13 cellular contexts compared by ENCODE assay signal in genomic region chr15:33243869-33244268, GRCh38. TPM values are rescaled to one million over a fixed set of nuclear protein-coding genes. Genes with fewer than 3 reads are reported as not detected.
DNase-seq lines count a peak whose midpoint lies in the region; ATAC-seq and TF ChIP-seq lines count a peak whose summit lies in the region.
"Had no signal": no experiment of that assay in that cellular context is flagged by ENCODE, and none has a peak within 500 bp of the region (broad histone marks: within the 10 kb centered on the region; RNA-seq: fewer than 3 reads in every experiment).

No MANE protein-coding gene starts in this region.

- H3K9me3 Mint-ChIP-seq in activated naive CD8-positive, alpha-beta T cell treated with anti-CD3 and anti-CD28 coated beads, Interleukin-2, amount 50 U/mL, for 24 hours = no peaks in the 10 kb centered on the region
- no peaks in the 10 kb centered on the region for H3K9me3 Mint-ChIP-seq in activated naive CD8-positive, alpha-beta T cell treated with anti-CD3 and anti-CD28 coated beads for 36 hours
- H3K9me3 Mint-ChIP-seq: T-helper 1 cell treated with Interleukin-12 subunit alpha and Interleukin-12 subunit beta and Interleukin-4 antibody, amounts not matched to agents 30 μg/mL and 1 μg/mL, for 36 hours had no signal

- no peaks in the 10 kb centered on the region for H3K27me3 Mint-ChIP-seq in activated naive CD8-positive, alpha-beta T cell treated with anti-CD3 and anti-CD28 coated beads, Interleukin-2, amount 50 U/mL, for 24 hours
- peaks cover under 1% of the 10 kb centered on the region for H3K27me3 Mint-ChIP-seq in activated naive CD8-positive, alpha-beta T cell treated with anti-CD3 and anti-CD28 coated beads for 36 hours

- H3K36me3 Mint-ChIP-seq in activated naive CD8-positive, alpha-beta T cell treated with anti-CD3 and anti-CD28 coated beads, Interleukin-2, amount 50 U/mL, for 24 hours (ENCODE audit: low read depth) = no peaks in the 10 kb centered on the region
- no peaks in the 10 kb centered on the region for H3K36me3 Mint-ChIP-seq in activated naive CD8-positive, alpha-beta T cell treated with anti-CD3 and anti-CD28 coated beads for 36 hours

- peaks cover 5% of the 10 kb centered on the region; the same call in 1 of the 2 replicates for H3K27me3 ChIP-seq in SJSA1 (replicated peaks)

- no peak for TF ChIP-seq CTCF in fibroblast of mammary gland (conservative IDR thresholded peaks at IDR 0.05; ENCODE audit: control insufficient read depth, insufficient read depth, low read depth, low read length)

- no peak for DNase-seq in activated naive CD8-positive, alpha-beta T cell treated with anti-CD3 and anti-CD28 coated beads, Interleukin-2, amount 50 U/mL, for 24 hours
- DNase-seq in activated naive CD8-positive, alpha-beta T cell treated with anti-CD3 and anti-CD28 coated beads for 36 hours = no peak
- peak; percentile 61 to 63 for DNase-seq in SJSA1 (ENCODE audit: low read depth in 1 of 2, low spot score in 2 of 2)
- DNase-seq in fibroblast of mammary gland (ENCODE audit: low read depth) = peak; percentile 67
- no peak for DNase-seq in NOMO-1 treated with DMSO at 0.1 percent for 48 hours (lab: John Stamatoyannopoulos, UW; ENCODE audit: unreplicated experiment)
- no peak for DNase-seq in NCI-H1417 treated with DMSO at 0.1 percent for 48 hours (lab: John Stamatoyannopoulos, UW)
- DNase-seq: amniotic stem cell; erythroblast; NCI-H446; stimulated activated CD4-positive, alpha-beta T cell treated with anti-CD3 and anti-CD28 coated beads, Interleukin-15, amount 100 ng/mL, for 24 hours had no signal

- H3K4me3 Mint-ChIP-seq in activated naive CD8-positive, alpha-beta T cell treated with anti-CD3 and anti-CD28 coated beads, Interleukin-2, amount 50 U/mL, for 24 hours = no peak overlapping the region
- no peak overlapping the region for H3K4me3 Mint-ChIP-seq in activated naive CD8-positive, alpha-beta T cell treated with anti-CD3 and anti-CD28 coated beads for 36 hours
- H3K4me3 Mint-ChIP-seq: T-helper 1 cell treated with Interleukin-12 subunit alpha and Interleukin-12 subunit beta and Interleukin-4 antibody, amounts not matched to agents 30 μg/mL and 1 μg/mL, for 36 hours had no signal

- ATAC-seq in activated naive CD8-positive, alpha-beta T cell treated with anti-CD3 and anti-CD28 coated beads, Interleukin-2, amount 50 U/mL, for 24 hours = peak; percentile 40
- ATAC-seq in esophagus mucosa (no peak), GM18909 (IDR thresholded peaks at IDR 0.05; ENCODE audit: poor library complexity, unreplicated experiment) (no peak)

- H3K4me3 ChIP-seq in SJSA1 (no peak overlapping the region), fibroblast of mammary gland (ENCODE audit: control insufficient read depth, low read depth, low read length) (no peak overlapping the region)

- H3K27ac ChIP-seq in SJSA1 = peak overlapping the region; percentile 70

- no peaks in the 10 kb centered on the region for H3K36me3 ChIP-seq in SJSA1

- H3K4me1 Mint-ChIP-seq in activated naive CD8-positive, alpha-beta T cell treated with anti-CD3 and anti-CD28 coated beads, Interleukin-2, amount 50 U/mL, for 24 hours = peaks cover 14% of the 10 kb centered on the region
- no peaks in the 10 kb centered on the region for H3K4me1 Mint-ChIP-seq in activated naive CD8-positive, alpha-beta T cell treated with anti-CD3 and anti-CD28 coated beads for 36 hours

- H3K4me1 ChIP-seq in SJSA1 (replicated peaks) = peaks cover 32% of the 10 kb centered on the region

- H3K9me3 ChIP-seq in SJSA1 (replicated peaks) = no peaks in the 10 kb centered on the region

- no peak overlapping the region for H3K27ac Mint-ChIP-seq in activated naive CD8-positive, alpha-beta T cell treated with anti-CD3 and anti-CD28 coated beads, Interleukin-2, amount 50 U/mL, for 24 hours
- no peak overlapping the region for H3K27ac Mint-ChIP-seq in activated naive CD8-positive, alpha-beta T cell treated with anti-CD3 and anti-CD28 coated beads for 36 hours
- H3K27ac Mint-ChIP-seq: T-helper 1 cell treated with Interleukin-12 subunit alpha and Interleukin-12 subunit beta and Interleukin-4 antibody, amounts not matched to agents 30 μg/mL and 1 μg/mL, for 36 hours had no signal

RNA-seq across cellular contexts. Expression of gene FMN1, which starts 49.4 kb away (rescaled TPM):
- under 1 TPM; 0.14 to 0.31 TPM for total RNA-seq in activated naive CD8-positive, alpha-beta T cell treated with anti-CD3 and anti-CD28 coated beads for 36 hours
- total RNA-seq in SJSA1 (2014; rRNA removed; shearing (Covaris generic)) = 2.3 and 2.4 TPM in 2 replicates
- total RNA-seq in esophagus mucosa = 4.6 TPM

Comparison
In these comparisons a context has a peak if more than half of its experiments do, and no peak if none do; other contexts are left out.
1. DNase-seq: peak in SJSA1 (2 of 2) and fibroblast of mammary gland (single experiment); none in activated naive CD8-positive, alpha-beta T cell treated with anti-CD3 and anti-CD28 coated beads, Interleukin-2, amount 50 U/mL, for 24 hours (single experiment), activated naive CD8-positive, alpha-beta T cell treated with anti-CD3 and anti-CD28 coated beads for 36 hours (single experiment), NOMO-1 treated with DMSO at 0.1 percent for 48 hours (single experiment) and NCI-H1417 treated with DMSO at 0.1 percent for 48 hours (single experiment).